ENCODE assay signal across 22 cellular contexts in genomic region chr16:49474741-49475140, GRCh38.
DNase-seq lines count a peak whose midpoint lies in the region; FAIRE-seq and TF ChIP-seq lines count a peak whose summit lies in the region.
"Had no signal": no experiment of that assay in that cellular context is flagged by ENCODE, and none has a peak within 500 bp of the region (broad histone marks: within the 10 kb centered on the region; RNA-seq: fewer than 3 reads in every experiment).

No MANE protein-coding gene starts in this region.

- TF ChIP-seq POLR2A in suprapubic skin (IDR thresholded peaks at IDR 0.05): no peak

- TF ChIP-seq CTCF in kidney (IDR thresholded peaks at IDR 0.05; ENCODE audit: borderline replicate concordance, extremely low read depth, insufficient read depth) (no peak), suprapubic skin (IDR thresholded peaks at IDR 0.05) (no peak), GM10248 (IDR thresholded peaks at IDR 0.05; ENCODE audit: control extremely low read depth, extremely low read depth, low read depth, missing control alignments) (no peak)

- H3K9ac ChIP-seq in kidney (ENCODE audit: low read length in 2 of 2): no peak overlapping the region

- H3K9me3 ChIP-seq in kidney (ENCODE audit: control insufficient read depth in 1 of 2, low read length in 2 of 2): no peaks in the 10 kb centered on the region
- no peaks in the 10 kb centered on the region for H3K9me3 ChIP-seq in suprapubic skin
- H3K9me3 ChIP-seq: neutrophil, thoracic aorta had no signal

- intact Hi-C loops in kidney (cut with DNase I): no loop called here

- H3K36me3 ChIP-seq in kidney (ENCODE audit: control insufficient read depth in 1 of 2, insufficient read depth in 2 of 2, low read length in 2 of 2) (no peaks in the 10 kb centered on the region), suprapubic skin (no peaks in the 10 kb centered on the region)
- H3K36me3 ChIP-seq: neutrophil, thoracic aorta had no signal

- WGBS in suprapubic skin: 70% methylated on average over 4 of the region's 11 CpGs

- POLR2A ChIA-PET in GM10248 (lab: Yijun Ruan, JAX): no interaction called here

- TF ChIP-seq EP300 in suprapubic skin (IDR thresholded peaks at IDR 0.05): no peak

- CTCF ChIA-PET in GM10248 (lab: Yijun Ruan, JAX): no interaction called here

- H3K4me3 ChIP-seq in kidney (ENCODE audit: low read length in 2 of 2) (no peak overlapping the region), suprapubic skin (no peak overlapping the region)
- H3K4me3 ChIP-seq: thoracic aorta had no signal

- DNase-seq in NCI-H1417 (lab: John Stamatoyannopoulos, UW): peak in 2 of 3 experiments; percentile 31 to 37
- no peak for DNase-seq in NCI-H1417 treated with DMSO at 0.1 percent for 48 hours (lab: John Stamatoyannopoulos, UW)
- DNase-seq in NCI-H2171 (lab: John Stamatoyannopoulos, UW): peak; percentile 76
- DNase-seq in kidney: peak; percentile 32
- DNase-seq in suprapubic skin (ENCODE audit: low spot score in 2 of 2): peak; percentile 30 to 74
- no peak for DNase-seq in NCI-H446 (lab: John Stamatoyannopoulos, UW)
- DNase-seq in GM10248 (ENCODE audit: extremely low spot score): no peak
- DNase-seq in NCI-H510A (lab: John Stamatoyannopoulos, UW): no peak
- DNase-seq: activated CD8-positive, alpha-beta T cell treated with anti-CD3 and anti-CD28 coated beads, Interleukin-2, amount 10 ng/mL, durations not matched to agents 7 days and 5 days; activated naive CD4-positive, alpha-beta T cell; cortex of kidney; HFFc6; mesendoderm; NCI-H1105; NCI-H2081 treated with DMSO at 0.1 percent for 48 hours; stimulated activated CD4-positive, alpha-beta T cell treated with anti-CD3 and anti-CD28 coated beads, Interleukin-4, amount 100 ng/mL, for 1 hour; stimulated activated naive CD4-positive, alpha-beta T cell; T-helper 1 cell had no signal

- FAIRE-seq in kidney (lab: Jason Lieb, UNC): no peak
- FAIRE-seq: TTC549 had no signal

- H3K27me3 ChIP-seq in suprapubic skin: no peaks in the 10 kb centered on the region
- H3K27me3 ChIP-seq: neutrophil had no signal

- H3K27ac ChIP-seq in kidney (ENCODE audit: low read depth in 2 of 2, low read length in 2 of 2) (no peak overlapping the region), suprapubic skin (no peak overlapping the region)
- H3K27ac ChIP-seq: 22Rv1, neutrophil, thoracic aorta had no signal

- H3K4me1 ChIP-seq in kidney (ENCODE audit: control insufficient read depth in 1 of 2, insufficient read depth in 1 of 2, low read depth in 1 of 2, low read length in 2 of 2): no peaks in the 10 kb centered on the region
- H3K4me1 ChIP-seq in suprapubic skin: no peaks in the 10 kb centered on the region

Comparison
In these comparisons a context has a peak if more than half of its experiments do, and no peak if none do; other contexts are left out.
1. DNase-seq: peak in NCI-H1417 (2 of 3), NCI-H2171 (single experiment), kidney (single experiment) and suprapubic skin (2 of 2); none in NCI-H1417 treated with DMSO at 0.1 percent for 48 hours (single experiment), NCI-H446 (0 of 2), GM10248 (single experiment) and NCI-H510A (single experiment).